In the genomic region with DNA sequence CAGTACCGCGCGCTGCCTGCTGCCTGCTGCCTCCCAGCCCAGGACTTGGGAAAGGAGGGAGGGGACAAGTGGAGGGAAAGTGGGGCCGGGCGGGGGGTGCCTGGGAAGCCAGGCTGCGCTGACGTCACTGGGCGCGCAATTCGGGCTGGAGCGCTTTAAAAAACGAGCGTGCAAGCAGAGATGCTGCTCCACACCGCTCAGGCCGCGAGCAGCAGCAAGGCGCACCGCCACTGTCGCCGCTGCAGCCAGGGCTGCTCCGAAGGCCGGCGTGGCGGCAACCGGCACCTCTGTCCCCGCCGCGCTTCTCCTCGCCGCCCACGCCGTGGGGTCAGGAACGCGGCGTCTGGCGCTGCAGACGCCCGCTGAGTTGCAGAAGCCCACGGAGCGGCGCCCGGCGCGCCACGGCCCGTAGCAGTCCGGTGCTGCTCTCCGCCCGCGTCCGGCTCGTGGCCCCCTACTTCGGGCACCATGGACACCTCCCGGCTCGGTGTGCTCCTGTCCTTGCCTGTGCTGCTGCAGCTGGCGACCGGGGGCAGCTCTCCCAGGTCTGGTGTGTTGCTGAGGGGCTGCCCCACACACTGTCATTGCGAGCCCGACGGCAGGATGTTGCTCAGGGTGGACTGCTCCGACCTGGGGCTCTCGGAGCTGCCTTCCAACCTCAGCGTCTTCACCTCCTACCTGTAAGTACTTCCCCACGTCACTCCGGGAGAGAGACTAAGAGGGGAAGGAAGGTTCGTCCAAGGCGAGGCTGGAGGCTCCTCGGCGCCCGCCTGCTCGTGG, we compare ENCODE assay signal across 1 cellular context.
A peak's percentile ranks its signal among the peaks of the same experiment; 100 is the strongest.
TF ChIP-seq lines count a peak whose summit lies in the region.

A gene with protein sequence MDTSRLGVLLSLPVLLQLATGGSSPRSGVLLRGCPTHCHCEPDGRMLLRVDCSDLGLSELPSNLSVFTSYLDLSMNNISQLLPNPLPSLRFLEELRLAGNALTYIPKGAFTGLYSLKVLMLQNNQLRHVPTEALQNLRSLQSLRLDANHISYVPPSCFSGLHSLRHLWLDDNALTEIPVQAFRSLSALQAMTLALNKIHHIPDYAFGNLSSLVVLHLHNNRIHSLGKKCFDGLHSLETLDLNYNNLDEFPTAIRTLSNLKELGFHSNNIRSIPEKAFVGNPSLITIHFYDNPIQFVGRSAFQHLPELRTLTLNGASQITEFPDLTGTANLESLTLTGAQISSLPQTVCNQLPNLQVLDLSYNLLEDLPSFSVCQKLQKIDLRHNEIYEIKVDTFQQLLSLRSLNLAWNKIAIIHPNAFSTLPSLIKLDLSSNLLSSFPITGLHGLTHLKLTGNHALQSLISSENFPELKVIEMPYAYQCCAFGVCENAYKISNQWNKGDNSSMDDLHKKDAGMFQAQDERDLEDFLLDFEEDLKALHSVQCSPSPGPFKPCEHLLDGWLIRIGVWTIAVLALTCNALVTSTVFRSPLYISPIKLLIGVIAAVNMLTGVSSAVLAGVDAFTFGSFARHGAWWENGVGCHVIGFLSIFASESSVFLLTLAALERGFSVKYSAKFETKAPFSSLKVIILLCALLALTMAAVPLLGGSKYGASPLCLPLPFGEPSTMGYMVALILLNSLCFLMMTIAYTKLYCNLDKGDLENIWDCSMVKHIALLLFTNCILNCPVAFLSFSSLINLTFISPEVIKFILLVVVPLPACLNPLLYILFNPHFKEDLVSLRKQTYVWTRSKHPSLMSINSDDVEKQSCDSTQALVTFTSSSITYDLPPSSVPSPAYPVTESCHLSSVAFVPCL (plus strand): TSS at position 186 of the 780 bp plus-strand sequence. CDS start 283 bp downstream, at position 469.

TF ChIP-seq in HepG2, 621 proteins besides CTCF, POLR2A, EP300 and RAD21 (continued from another document and continues in another):
- TF ChIP-seq, protein P1, sequence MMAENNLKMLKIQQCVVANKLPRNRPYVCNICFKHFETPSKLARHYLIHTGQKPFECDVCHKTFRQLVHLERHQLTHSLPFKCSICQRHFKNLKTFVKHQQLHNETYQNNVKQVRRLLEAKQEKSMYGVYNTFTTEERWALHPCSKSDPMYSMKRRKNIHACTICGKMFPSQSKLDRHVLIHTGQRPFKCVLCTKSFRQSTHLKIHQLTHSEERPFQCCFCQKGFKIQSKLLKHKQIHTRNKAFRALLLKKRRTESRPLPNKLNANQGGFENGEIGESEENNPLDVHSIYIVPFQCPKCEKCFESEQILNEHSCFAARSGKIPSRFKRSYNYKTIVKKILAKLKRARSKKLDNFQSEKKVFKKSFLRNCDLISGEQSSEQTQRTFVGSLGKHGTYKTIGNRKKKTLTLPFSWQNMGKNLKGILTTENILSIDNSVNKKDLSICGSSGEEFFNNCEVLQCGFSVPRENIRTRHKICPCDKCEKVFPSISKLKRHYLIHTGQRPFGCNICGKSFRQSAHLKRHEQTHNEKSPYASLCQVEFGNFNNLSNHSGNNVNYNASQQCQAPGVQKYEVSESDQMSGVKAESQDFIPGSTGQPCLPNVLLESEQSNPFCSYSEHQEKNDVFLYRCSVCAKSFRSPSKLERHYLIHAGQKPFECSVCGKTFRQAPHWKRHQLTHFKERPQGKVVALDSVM (CRISPR knock-in tag; IDR thresholded peaks at IDR 0.05): no peak
- TF ChIP-seq TCF7 (IDR thresholded peaks at IDR 0.05; ENCODE audit: low read depth): no peak
- TF ChIP-seq ZNF383 (CRISPR knock-in tag; IDR thresholded peaks at IDR 0.05; ENCODE audit: borderline replicate concordance): no peak
- TF ChIP-seq MAFG (CRISPR knock-in tag; IDR thresholded peaks at IDR 0.05): no peak
- TF ChIP-seq, protein P2, sequence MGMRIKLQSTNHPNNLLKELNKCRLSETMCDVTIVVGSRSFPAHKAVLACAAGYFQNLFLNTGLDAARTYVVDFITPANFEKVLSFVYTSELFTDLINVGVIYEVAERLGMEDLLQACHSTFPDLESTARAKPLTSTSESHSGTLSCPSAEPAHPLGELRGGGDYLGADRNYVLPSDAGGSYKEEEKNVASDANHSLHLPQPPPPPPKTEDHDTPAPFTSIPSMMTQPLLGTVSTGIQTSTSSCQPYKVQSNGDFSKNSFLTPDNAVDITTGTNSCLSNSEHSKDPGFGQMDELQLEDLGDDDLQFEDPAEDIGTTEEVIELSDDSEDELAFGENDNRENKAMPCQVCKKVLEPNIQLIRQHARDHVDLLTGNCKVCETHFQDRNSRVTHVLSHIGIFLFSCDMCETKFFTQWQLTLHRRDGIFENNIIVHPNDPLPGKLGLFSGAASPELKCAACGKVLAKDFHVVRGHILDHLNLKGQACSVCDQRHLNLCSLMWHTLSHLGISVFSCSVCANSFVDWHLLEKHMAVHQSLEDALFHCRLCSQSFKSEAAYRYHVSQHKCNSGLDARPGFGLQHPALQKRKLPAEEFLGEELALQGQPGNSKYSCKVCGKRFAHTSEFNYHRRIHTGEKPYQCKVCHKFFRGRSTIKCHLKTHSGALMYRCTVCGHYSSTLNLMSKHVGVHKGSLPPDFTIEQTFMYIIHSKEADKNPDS (CRISPR knock-in tag; IDR thresholded peaks at IDR 0.05): peak; percentile 63; the same call in 1 of the 2 replicates
- TF ChIP-seq KDM1A (CRISPR knock-in tag; IDR thresholded peaks at IDR 0.05): no peak
- TF ChIP-seq ZNF205 (CRISPR knock-in tag; IDR thresholded peaks at IDR 0.05): 0 out of 2 replicates have a peak, but pooled peaks have one; percentile 7
- no peak for TF ChIP-seq RCOR2 (CRISPR knock-in tag; IDR thresholded peaks at IDR 0.05)
- TF ChIP-seq, protein P3, sequence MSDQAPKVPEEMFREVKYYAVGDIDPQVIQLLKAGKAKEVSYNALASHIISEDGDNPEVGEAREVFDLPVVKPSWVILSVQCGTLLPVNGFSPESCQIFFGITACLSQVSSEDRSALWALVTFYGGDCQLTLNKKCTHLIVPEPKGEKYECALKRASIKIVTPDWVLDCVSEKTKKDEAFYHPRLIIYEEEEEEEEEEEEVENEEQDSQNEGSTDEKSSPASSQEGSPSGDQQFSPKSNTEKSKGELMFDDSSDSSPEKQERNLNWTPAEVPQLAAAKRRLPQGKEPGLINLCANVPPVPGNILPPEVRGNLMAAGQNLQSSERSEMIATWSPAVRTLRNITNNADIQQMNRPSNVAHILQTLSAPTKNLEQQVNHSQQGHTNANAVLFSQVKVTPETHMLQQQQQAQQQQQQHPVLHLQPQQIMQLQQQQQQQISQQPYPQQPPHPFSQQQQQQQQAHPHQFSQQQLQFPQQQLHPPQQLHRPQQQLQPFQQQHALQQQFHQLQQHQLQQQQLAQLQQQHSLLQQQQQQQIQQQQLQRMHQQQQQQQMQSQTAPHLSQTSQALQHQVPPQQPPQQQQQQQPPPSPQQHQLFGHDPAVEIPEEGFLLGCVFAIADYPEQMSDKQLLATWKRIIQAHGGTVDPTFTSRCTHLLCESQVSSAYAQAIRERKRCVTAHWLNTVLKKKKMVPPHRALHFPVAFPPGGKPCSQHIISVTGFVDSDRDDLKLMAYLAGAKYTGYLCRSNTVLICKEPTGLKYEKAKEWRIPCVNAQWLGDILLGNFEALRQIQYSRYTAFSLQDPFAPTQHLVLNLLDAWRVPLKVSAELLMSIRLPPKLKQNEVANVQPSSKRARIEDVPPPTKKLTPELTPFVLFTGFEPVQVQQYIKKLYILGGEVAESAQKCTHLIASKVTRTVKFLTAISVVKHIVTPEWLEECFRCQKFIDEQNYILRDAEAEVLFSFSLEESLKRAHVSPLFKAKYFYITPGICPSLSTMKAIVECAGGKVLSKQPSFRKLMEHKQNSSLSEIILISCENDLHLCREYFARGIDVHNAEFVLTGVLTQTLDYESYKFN (CRISPR knock-in tag; conservative IDR thresholded peaks at IDR 0.05): no peak
- TF ChIP-seq KLF15 (CRISPR knock-in tag; IDR thresholded peaks at IDR 0.05; ENCODE audit: borderline replicate concordance): no peak
- TF ChIP-seq ZFP62 (CRISPR knock-in tag; IDR thresholded peaks at IDR 0.05): no peak
- TF ChIP-seq ATM (IDR thresholded peaks at IDR 0.05; ENCODE audit: borderline replicate concordance): no peak
- TF ChIP-seq ZNF354B (CRISPR knock-in tag; IDR thresholded peaks at IDR 0.05): no peak
- TF ChIP-seq MEIS2 (CRISPR knock-in tag; IDR thresholded peaks at IDR 0.05): no peak
- no peak for TF ChIP-seq ZNF326 (CRISPR knock-in tag; IDR thresholded peaks at IDR 0.05; ENCODE audit: borderline replicate concordance)
- no peak for TF ChIP-seq ZNF10 (CRISPR knock-in tag; IDR thresholded peaks at IDR 0.05; ENCODE audit: borderline replicate concordance, low read depth)
- TF ChIP-seq ZNF367 (CRISPR knock-in tag; IDR thresholded peaks at IDR 0.05; ENCODE audit: borderline replicate concordance): 0 out of 2 replicates have a peak, but pooled peaks have one; percentile 57
- peak; percentile 38 for TF ChIP-seq MED8 (CRISPR knock-in tag; IDR thresholded peaks at IDR 0.05; ENCODE audit: insufficient replicate concordance)
- no peak for TF ChIP-seq ZBTB7B (CRISPR knock-in tag; IDR thresholded peaks at IDR 0.05)
- TF ChIP-seq JARID2 (CRISPR knock-in tag; IDR thresholded peaks at IDR 0.05; ENCODE audit: insufficient replicate concordance): no peak
- TF ChIP-seq, protein P4, sequence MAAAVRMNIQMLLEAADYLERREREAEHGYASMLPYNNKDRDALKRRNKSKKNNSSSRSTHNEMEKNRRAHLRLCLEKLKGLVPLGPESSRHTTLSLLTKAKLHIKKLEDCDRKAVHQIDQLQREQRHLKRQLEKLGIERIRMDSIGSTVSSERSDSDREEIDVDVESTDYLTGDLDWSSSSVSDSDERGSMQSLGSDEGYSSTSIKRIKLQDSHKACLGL (CRISPR knock-in tag; IDR thresholded peaks at IDR 0.05): 0 out of 2 replicates have a peak, but pooled peaks have one; percentile 23
- TF ChIP-seq, protein P5, sequence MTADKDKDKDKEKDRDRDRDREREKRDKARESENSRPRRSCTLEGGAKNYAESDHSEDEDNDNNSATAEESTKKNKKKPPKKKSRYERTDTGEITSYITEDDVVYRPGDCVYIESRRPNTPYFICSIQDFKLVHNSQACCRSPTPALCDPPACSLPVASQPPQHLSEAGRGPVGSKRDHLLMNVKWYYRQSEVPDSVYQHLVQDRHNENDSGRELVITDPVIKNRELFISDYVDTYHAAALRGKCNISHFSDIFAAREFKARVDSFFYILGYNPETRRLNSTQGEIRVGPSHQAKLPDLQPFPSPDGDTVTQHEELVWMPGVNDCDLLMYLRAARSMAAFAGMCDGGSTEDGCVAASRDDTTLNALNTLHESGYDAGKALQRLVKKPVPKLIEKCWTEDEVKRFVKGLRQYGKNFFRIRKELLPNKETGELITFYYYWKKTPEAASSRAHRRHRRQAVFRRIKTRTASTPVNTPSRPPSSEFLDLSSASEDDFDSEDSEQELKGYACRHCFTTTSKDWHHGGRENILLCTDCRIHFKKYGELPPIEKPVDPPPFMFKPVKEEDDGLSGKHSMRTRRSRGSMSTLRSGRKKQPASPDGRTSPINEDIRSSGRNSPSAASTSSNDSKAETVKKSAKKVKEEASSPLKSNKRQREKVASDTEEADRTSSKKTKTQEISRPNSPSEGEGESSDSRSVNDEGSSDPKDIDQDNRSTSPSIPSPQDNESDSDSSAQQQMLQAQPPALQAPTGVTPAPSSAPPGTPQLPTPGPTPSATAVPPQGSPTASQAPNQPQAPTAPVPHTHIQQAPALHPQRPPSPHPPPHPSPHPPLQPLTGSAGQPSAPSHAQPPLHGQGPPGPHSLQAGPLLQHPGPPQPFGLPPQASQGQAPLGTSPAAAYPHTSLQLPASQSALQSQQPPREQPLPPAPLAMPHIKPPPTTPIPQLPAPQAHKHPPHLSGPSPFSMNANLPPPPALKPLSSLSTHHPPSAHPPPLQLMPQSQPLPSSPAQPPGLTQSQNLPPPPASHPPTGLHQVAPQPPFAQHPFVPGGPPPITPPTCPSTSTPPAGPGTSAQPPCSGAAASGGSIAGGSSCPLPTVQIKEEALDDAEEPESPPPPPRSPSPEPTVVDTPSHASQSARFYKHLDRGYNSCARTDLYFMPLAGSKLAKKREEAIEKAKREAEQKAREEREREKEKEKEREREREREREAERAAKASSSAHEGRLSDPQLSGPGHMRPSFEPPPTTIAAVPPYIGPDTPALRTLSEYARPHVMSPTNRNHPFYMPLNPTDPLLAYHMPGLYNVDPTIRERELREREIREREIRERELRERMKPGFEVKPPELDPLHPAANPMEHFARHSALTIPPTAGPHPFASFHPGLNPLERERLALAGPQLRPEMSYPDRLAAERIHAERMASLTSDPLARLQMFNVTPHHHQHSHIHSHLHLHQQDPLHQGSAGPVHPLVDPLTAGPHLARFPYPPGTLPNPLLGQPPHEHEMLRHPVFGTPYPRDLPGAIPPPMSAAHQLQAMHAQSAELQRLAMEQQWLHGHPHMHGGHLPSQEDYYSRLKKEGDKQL (CRISPR knock-in tag; IDR thresholded peaks at IDR 0.05; ENCODE audit: low read depth): 0 out of 2 replicates have a peak, but pooled peaks have one; percentile 20
- no peak for TF ChIP-seq ZNF382 (CRISPR knock-in tag; IDR thresholded peaks at IDR 0.05; ENCODE audit: borderline replicate concordance)
- no peak for TF ChIP-seq NCOR1 (IDR thresholded peaks at IDR 0.05; ENCODE audit: borderline replicate concordance, low read length)
- TF ChIP-seq ZNF24 (IDR thresholded peaks at IDR 0.05): no peak
- no peak for TF ChIP-seq SP5 (CRISPR knock-in tag; IDR thresholded peaks at IDR 0.05; ENCODE audit: borderline replicate concordance, low read depth)
- TF ChIP-seq ZNF572 (CRISPR knock-in tag; IDR thresholded peaks at IDR 0.05): no peak
- TF ChIP-seq ZNF564 (CRISPR knock-in tag; IDR thresholded peaks at IDR 0.05): no peak
- TF ChIP-seq HOXA3 (CRISPR knock-in tag; IDR thresholded peaks at IDR 0.05): peak; percentile 69
- TF ChIP-seq NFIB (CRISPR knock-in tag; IDR thresholded peaks at IDR 0.05; ENCODE audit: borderline replicate concordance): no peak
- no peak for TF ChIP-seq KDM3A (CRISPR knock-in tag; IDR thresholded peaks at IDR 0.05; ENCODE audit: low read depth)
- peak; percentile 27; the same call in 1 of the 2 replicates for TF ChIP-seq RXRB (CRISPR knock-in tag; IDR thresholded peaks at IDR 0.05; ENCODE audit: borderline replicate concordance)
